In the genomic region with DNA sequence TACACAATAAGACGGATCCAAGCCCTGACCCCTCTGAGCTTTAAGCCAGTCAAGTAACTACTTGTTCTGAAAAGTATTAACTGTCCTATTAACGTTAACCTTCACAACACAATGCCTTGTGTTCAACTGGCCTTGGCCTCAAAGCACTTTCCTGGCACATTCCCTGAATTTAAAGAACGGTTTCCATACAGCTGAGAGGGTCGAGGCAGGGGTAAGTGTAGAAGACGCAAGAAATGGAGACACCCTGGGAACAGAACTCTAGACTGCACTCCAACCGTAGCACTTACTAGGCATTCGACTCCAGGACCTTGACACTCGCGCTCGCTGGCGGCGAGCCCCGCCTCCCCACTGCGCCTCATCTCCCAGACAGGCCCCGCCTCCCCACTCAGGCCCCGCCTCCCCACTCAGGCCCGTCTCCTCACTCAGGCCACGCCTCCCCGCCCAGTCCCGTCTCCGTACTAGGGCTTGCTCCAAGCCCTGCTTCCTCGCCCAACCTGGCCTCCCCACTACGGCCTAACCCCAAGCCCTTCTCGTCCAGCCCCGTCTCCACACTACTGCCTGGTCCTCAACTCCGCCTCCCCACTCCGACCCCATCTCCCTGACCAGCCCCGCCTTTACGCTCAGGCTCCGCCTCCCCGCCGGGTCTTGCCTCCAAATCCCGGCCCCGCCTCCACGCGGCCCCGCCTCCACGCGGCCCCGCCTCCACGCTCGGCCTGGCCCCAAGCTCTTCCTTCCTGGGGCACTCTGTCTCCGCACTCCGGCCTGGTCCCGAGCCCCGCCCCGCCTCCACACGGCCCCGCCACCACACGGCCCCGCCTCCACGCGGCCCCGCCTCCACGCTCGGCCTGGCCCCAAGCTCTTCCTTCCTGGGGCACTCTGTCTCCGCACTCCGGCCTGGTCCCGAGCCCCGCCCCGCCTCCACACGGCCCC, we compare ENCODE assay signal across 8 cellular contexts. TPM values are rescaled to one million over a fixed set of nuclear protein-coding genes. Genes with fewer than 3 reads are reported as not detected.
A peak's percentile ranks its signal among the peaks of the same experiment; 100 is the strongest.
DNase-seq lines count a peak whose midpoint lies in the region; ATAC-seq and TF ChIP-seq lines count a peak whose summit lies in the region.

No MANE protein-coding gene starts in this region.

- peaks cover 0 to 20% (median 5%) of the 10 kb centered on the region in 11 experiments; a peak in 15 of 22 replicates for H3K36me3 ChIP-seq in BLaER1 treated with 17β-estradiol and CSF1 and Interleukin-3, amounts not matched to agents 10 nM and 100 nM
- no peaks in the 10 kb centered on the region for H3K36me3 ChIP-seq in right lobe of liver

- peak overlapping the region; percentile 66 to 95 (median 85) for H3K4me2 ChIP-seq in BLaER1 treated with 17β-estradiol and CSF1 and Interleukin-3, amounts not matched to agents 10 nM and 100 nM

- peak overlapping the region; percentile 94 for H3K27ac Mint-ChIP-seq in dendritic cell treated with granulocyte-macrophage colony-stimulating factor and Interleukin-4, amounts not matched to agents 40 ng/mL and 50 ng/mL, for 4 days

- H4K20me1 ChIP-seq in BLaER1 treated with 17β-estradiol and CSF1 and Interleukin-3, amounts not matched to agents 10 nM and 100 nM = peaks cover 0 to 30% (median 6%) of the 10 kb centered on the region in 11 experiments; a peak in 10 of 22 replicates

- peaks cover 38% of the 10 kb centered on the region for H3K4me1 Mint-ChIP-seq in dendritic cell treated with granulocyte-macrophage colony-stimulating factor and Interleukin-4, amounts not matched to agents 40 ng/mL and 50 ng/mL, for 4 days (ENCODE audit: low read depth)

- peak; percentile 65 for TF ChIP-seq POLR2A in right lobe of liver (IDR thresholded peaks at IDR 0.05)

- H3K27me3 Mint-ChIP-seq in dendritic cell treated with granulocyte-macrophage colony-stimulating factor and Interleukin-4, amounts not matched to agents 40 ng/mL and 50 ng/mL, for 4 days = no peaks in the 10 kb centered on the region

- TF ChIP-seq CTCF in right lobe of liver (IDR thresholded peaks at IDR 0.05) = no peak

- peak overlapping the region; percentile 97 for H3K4me3 Mint-ChIP-seq in dendritic cell treated with granulocyte-macrophage colony-stimulating factor and Interleukin-4, amounts not matched to agents 40 ng/mL and 50 ng/mL, for 4 days

- H3K4me3 ChIP-seq in BLaER1 treated with 17β-estradiol and CSF1 and Interleukin-3, amounts not matched to agents 10 nM and 100 nM = peak overlapping the region; percentile 57 to 74 (median 63)
- peak overlapping the region; percentile 47 to 63 (median 55) for H3K4me3 ChIP-seq in right lobe of liver

- H3K27me3 ChIP-seq in BLaER1 treated with 17β-estradiol and CSF1 and Interleukin-3, amounts not matched to agents 10 nM and 100 nM = no peaks in the 10 kb centered on the region
- no peaks in the 10 kb centered on the region for H3K27me3 ChIP-seq in right lobe of liver

- H3K9me3 ChIP-seq in BLaER1 treated with 17β-estradiol and CSF1 and Interleukin-3, amounts not matched to agents 10 nM and 100 nM (replicated peaks in 1 of 11) = no peaks in the 10 kb centered on the region
- no peaks in the 10 kb centered on the region for H3K9me3 ChIP-seq in right lobe of liver

- WGBS in right lobe of liver (ENCODE audit: insufficient coverage, low coverage, low lambda C conversion rate, missing lambda C conversion rate) = 2% methylated on average over 40 of the region's 62 CpGs

- peak overlapping the region in 10 of 11 experiments; percentile 54 to 87 (median 74); a peak in 19 of 22 replicates for H3K27ac ChIP-seq in BLaER1 treated with 17β-estradiol and CSF1 and Interleukin-3, amounts not matched to agents 10 nM and 100 nM
- H3K27ac ChIP-seq in right lobe of liver = peak overlapping the region; percentile 24 to 80 (median 44)

- intact Hi-C loops in dendritic cell treated with granulocyte-macrophage colony-stimulating factor and Interleukin-4, amounts not matched to agents 40 ng/mL and 50 ng/mL, for 4 days (cut with micrococcal nuclease) = loop anchor here (10.0 kb wide), 1 partner anchor 201 kb away; a partner anchor contains a TSS
- intact Hi-C loops in right lobe of liver (cut with DNase I) = no loop called here

- no peaks in the 10 kb centered on the region for H3K9me3 Mint-ChIP-seq in dendritic cell treated with granulocyte-macrophage colony-stimulating factor and Interleukin-4, amounts not matched to agents 40 ng/mL and 50 ng/mL, for 4 days

- peaks cover 25% of the 10 kb centered on the region for H3K36me3 Mint-ChIP-seq in dendritic cell treated with granulocyte-macrophage colony-stimulating factor and Interleukin-4, amounts not matched to agents 40 ng/mL and 50 ng/mL, for 4 days (ENCODE audit: low read depth)

- peaks cover 25 to 63% (median 38%) of the 10 kb centered on the region in 10 experiments for H3K4me1 ChIP-seq in BLaER1 treated with 17β-estradiol and CSF1 and Interleukin-3, amounts not matched to agents 10 nM and 100 nM
- peaks cover 0 to 13% (median 3%) of the 10 kb centered on the region in 4 donors for H3K4me1 ChIP-seq in right lobe of liver

- ATAC-seq in GM19372 (IDR thresholded peaks at IDR 0.05; ENCODE audit: low read depth, unreplicated experiment) (peak; percentile 55), HG03521 (IDR thresholded peaks at IDR 0.05; ENCODE audit: unreplicated experiment) (peak; percentile 51), right lobe of liver (peak; percentile 73 to 82 (median 78))

- peak overlapping the region; percentile 62 to 81 (median 78) for H3K9ac ChIP-seq in BLaER1 treated with 17β-estradiol and CSF1 and Interleukin-3, amounts not matched to agents 10 nM and 100 nM

- peak; percentile 92 for DNase-seq in NCI-H748 (lab: John Stamatoyannopoulos, UW; ENCODE audit: unreplicated experiment)
- peak; percentile 94 to 97 for DNase-seq in activated CD4-positive, alpha-beta T cell treated with anti-CD3 and anti-CD28 coated beads, Interleukin-2, amount 50 U/mL, for 24 hours (ENCODE audit: low read depth in 1 of 2, low spot score in 1 of 2)
- DNase-seq in right lobe of liver = peak; percentile 99
- peak; percentile 99 for DNase-seq in stimulated activated CD4-positive, alpha-beta T cell treated with anti-CD3 and anti-CD28 coated beads, Interleukin-4, amount 100 ng/mL, for 1 hour

RNA-seq across cellular contexts. Expression of a gene that starts 0.9 kb away (rescaled TPM):
- 10 to 100 TPM in 3 of 6 experiments, 1 to 10 TPM in 3; 5.4 to 18.0 (median 8.8) TPM for total RNA-seq in right lobe of liver

Comparison
In these comparisons a context has a peak if more than half of its experiments do, and no peak if none do; other contexts are left out.
1. Peak in every context shown above with its lines: DNase-seq, ATAC-seq, H3K4me3 ChIP-seq and H3K27ac ChIP-seq.